In the genomic region with DNA sequence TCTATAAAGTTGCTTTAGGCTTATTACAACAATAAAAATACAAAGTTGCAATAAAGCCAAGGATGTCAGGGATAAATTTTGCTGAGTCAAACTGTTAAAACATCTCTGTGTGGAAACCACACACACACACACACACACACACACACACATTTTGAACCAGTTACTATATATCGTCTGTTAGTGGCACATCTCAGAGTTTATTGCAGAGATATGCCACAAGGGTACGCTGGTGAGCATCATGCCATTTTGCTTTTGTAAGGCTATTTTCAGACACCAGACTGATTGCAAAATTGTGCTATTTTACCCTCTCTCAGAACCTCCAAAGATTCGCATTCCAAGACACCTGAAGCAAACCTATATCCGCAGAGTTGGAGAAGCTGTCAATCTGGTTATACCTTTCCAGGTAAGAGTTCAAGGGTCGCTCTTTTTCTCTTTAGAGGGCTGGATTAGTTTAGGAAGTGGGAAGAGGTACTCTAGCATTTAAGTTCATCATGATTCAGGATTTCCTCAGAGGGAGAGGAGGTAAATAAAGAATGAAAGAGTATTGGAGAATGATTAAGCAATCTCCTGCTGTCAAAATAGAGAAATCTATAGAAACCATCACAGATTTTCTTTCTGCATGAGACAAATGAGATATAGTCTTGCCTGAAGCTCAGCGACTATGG, we compare ENCODE assay signal across 9 cellular contexts. TPM values are rescaled to one million over a fixed set of nuclear protein-coding genes. Genes with fewer than 3 reads are reported as not detected.
DNase-seq lines count a peak whose midpoint lies in the region; ATAC-seq and TF ChIP-seq lines count a peak whose summit lies in the region.
"Had no signal": no experiment of that assay in that cellular context is flagged by ENCODE, and none has a peak within 500 bp of the region (broad histone marks: within the 10 kb centered on the region; RNA-seq: fewer than 3 reads in every experiment).

No MANE protein-coding gene starts in this region.

- peak; percentile 76 for ATAC-seq in CD4-positive, alpha-beta T cell (ENCODE audit: poor library complexity)
- peak; percentile 84 for ATAC-seq in mucosa of descending colon
- ATAC-seq in HG03045 (IDR thresholded peaks at IDR 0.05; ENCODE audit: unreplicated experiment), result no peak
- ATAC-seq in HG03025 (IDR thresholded peaks at IDR 0.05; ENCODE audit: low FRiP score, unreplicated experiment), result no peak

- H3K4me3 Mint-ChIP-seq in CD4-positive, alpha-beta T cell, result peak overlapping the region; percentile 49

- H4K20me1 ChIP-seq in SU-DHL-6 (ENCODE audit: low read depth, low read length), result no peaks in the 10 kb centered on the region

- no peak overlapping the region for H3K27ac ChIP-seq in CD4-positive, alpha-beta T cell (ENCODE audit: low read depth, low read length)
- H3K27ac ChIP-seq in HEK293 (ENCODE audit: extremely low read depth, low read depth, low read length) (no peak overlapping the region), SU-DHL-6 (ENCODE audit: low read depth, low read length) (no peak overlapping the region)
- H3K27ac ChIP-seq: skin epidermis had no signal

- H3K4me1 ChIP-seq in HEK293 (ENCODE audit: control insufficient read depth, insufficient read depth, low read length) (no peaks in the 10 kb centered on the region), mucosa of descending colon (ENCODE audit: low read depth) (peaks cover 6% of the 10 kb centered on the region)

- peak in 5 of 10 experiments; percentile 3 to 41 (median 15) for DNase-seq in CD4-positive, alpha-beta T cell
- peak; percentile 26 to 52 for DNase-seq in dermis microvascular lymphatic vessel endothelial cell (ENCODE audit: low read depth in 2 of 2)
- peak in 1 of 3 donors; percentile 67 for DNase-seq in mucosa of descending colon
- no peak for DNase-seq in NCI-H2029 treated with DMSO at 0.1 percent for 48 hours (lab: John Stamatoyannopoulos, UW)

- CTCF ChIA-PET in CD4-positive, alpha-beta T cell (lab: Charles Lee), result no interaction called here
- CTCF ChIA-PET in HEK293 (lab: Yijun Ruan, JAX), result interaction anchor here (0.6 to 1.3 kb wide), 6 partner anchors 10 to 170 kb away, joined by 3 to 4 read pairs (median 3); no protein-coding TSS in a partner anchor

- H3K27ac Mint-ChIP-seq in CD4-positive, alpha-beta T cell, result peak overlapping the region; percentile 52

- H3K9me3 Mint-ChIP-seq in CD4-positive, alpha-beta T cell, result no peaks in the 10 kb centered on the region

- no peaks in the 10 kb centered on the region for H3K27me3 ChIP-seq in CD4-positive, alpha-beta T cell (ENCODE audit: control insufficient read depth, insufficient read depth, low read length)
- H3K27me3 ChIP-seq in SU-DHL-6 (ENCODE audit: low read length), result no peaks in the 10 kb centered on the region

- no peaks in the 10 kb centered on the region for H3K36me3 Mint-ChIP-seq in CD4-positive, alpha-beta T cell (ENCODE audit: low read depth)

- H3K79me2 ChIP-seq in SU-DHL-6 (ENCODE audit: insufficient read depth, low read length), result no peaks in the 10 kb centered on the region

- no peaks in the 10 kb centered on the region for H3K9me3 ChIP-seq in CD4-positive, alpha-beta T cell (ENCODE audit: control insufficient read depth, low read length)
- H3K9me3 ChIP-seq in HEK293 (ENCODE audit: control insufficient read depth, insufficient read depth, low read depth, low read length), result no peaks in the 10 kb centered on the region
- no peaks in the 10 kb centered on the region for H3K9me3 ChIP-seq in SU-DHL-6 (ENCODE audit: insufficient read depth, low read length)
- H3K9me3 ChIP-seq in mucosa of descending colon, result no peaks in the 10 kb centered on the region

- H3F3A ChIP-seq in SU-DHL-6 (ENCODE audit: insufficient read depth), result no peaks in the 10 kb centered on the region

- H3K9me2 ChIP-seq in SU-DHL-6 (replicated peaks; ENCODE audit: insufficient read depth, low read length), result no peaks in the 10 kb centered on the region

- H3K9ac ChIP-seq in SU-DHL-6 (ENCODE audit: low read length), result no peak overlapping the region

- peaks cover 26% of the 10 kb centered on the region for H3K4me1 Mint-ChIP-seq in CD4-positive, alpha-beta T cell (ENCODE audit: low read depth)

- no peak overlapping the region for H2AFZ ChIP-seq in SU-DHL-6 (ENCODE audit: low read depth, low read length, severe bottlenecking)

- POLR2A ChIA-PET in CD4-positive, alpha-beta T cell (lab: Charles Lee), result no interaction called here
- POLR2A ChIA-PET in HEK293 (lab: Yijun Ruan, JAX), result no interaction called here

- H3K4me2 ChIP-seq in SU-DHL-6 (ENCODE audit: low read depth, low read length, poor library complexity, severe bottlenecking), result no peak overlapping the region

- H3K4me3 ChIP-seq in HEK293 (ENCODE audit: low read depth, low read length), result no peak overlapping the region
- H3K4me3 ChIP-seq in SU-DHL-6 (ENCODE audit: insufficient read depth, low read length, poor library complexity, severe bottlenecking), result no peak overlapping the region
- no peak overlapping the region for H3K4me3 ChIP-seq in mucosa of descending colon
- H3K4me3 ChIP-seq: skin epidermis had no signal

- no peaks in the 10 kb centered on the region for H3K36me3 ChIP-seq in HEK293 (ENCODE audit: control insufficient read depth in 2 of 2, insufficient read depth in 1 of 2, low read length in 2 of 2)
- H3K36me3 ChIP-seq in SU-DHL-6 (ENCODE audit: low read length), result no peaks in the 10 kb centered on the region
- no peaks in the 10 kb centered on the region for H3K36me3 ChIP-seq in mucosa of descending colon (ENCODE audit: low read depth)

- intact Hi-C loops in CD4-positive, alpha-beta T cell (cut with DNase I, micrococcal nuclease), result loop anchor here (1.0 to 10.0 kb wide), 3 partner anchors 87 to 165 kb away; a partner anchor contains a TSS
- intact Hi-C loops in mucosa of descending colon (cut with DNase I, micrococcal nuclease), result no loop called here

- TF ChIP-seq CTCF in CD4-positive, alpha-beta T cell (IDR thresholded peaks at IDR 0.05), result peak; percentile 32
- TF ChIP-seq CTCF in HEK293 (tag by site-specific recombination; IDR thresholded peaks at IDR 0.05) (peak; percentile 53), SU-DHL-6 (IDR thresholded peaks at IDR 0.05; ENCODE audit: insufficient read depth, low read length, poor library complexity, severe bottlenecking) (peak; percentile 47), mucosa of descending colon (IDR thresholded peaks at IDR 0.05) (no peak)

- peaks cover 4% of the 10 kb centered on the region for H3K27me3 Mint-ChIP-seq in CD4-positive, alpha-beta T cell

TF ChIP-seq in HEK293, 187 proteins besides CTCF, POLR2A, EP300 and RAD21:
- TF ChIP-seq ZNF654 (tag by site-specific recombination; IDR thresholded peaks at IDR 0.05; ENCODE audit: low read depth) (peak; percentile 66), ZFP41 (tag by site-specific recombination; IDR thresholded peaks at IDR 0.05; ENCODE audit: borderline replicate concordance) (no peak), FEZF1 (tag by site-specific recombination; IDR thresholded peaks at IDR 0.05) (no peak)
- TF ChIP-seq, protein P1, sequence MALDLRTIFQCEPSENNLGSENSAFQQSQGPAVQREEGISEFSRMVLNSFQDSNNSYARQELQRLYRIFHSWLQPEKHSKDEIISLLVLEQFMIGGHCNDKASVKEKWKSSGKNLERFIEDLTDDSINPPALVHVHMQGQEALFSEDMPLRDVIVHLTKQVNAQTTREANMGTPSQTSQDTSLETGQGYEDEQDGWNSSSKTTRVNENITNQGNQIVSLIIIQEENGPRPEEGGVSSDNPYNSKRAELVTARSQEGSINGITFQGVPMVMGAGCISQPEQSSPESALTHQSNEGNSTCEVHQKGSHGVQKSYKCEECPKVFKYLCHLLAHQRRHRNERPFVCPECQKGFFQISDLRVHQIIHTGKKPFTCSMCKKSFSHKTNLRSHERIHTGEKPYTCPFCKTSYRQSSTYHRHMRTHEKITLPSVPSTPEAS (tag by site-specific recombination; IDR thresholded peaks at IDR 0.05), result peak; percentile 83

RNA-seq across cellular contexts. Expression of a gene that starts 27.3 kb away (rescaled TPM):
- 10 to 100 TPM; 10.8 to 11.9 TPM for total RNA-seq in CD4-positive, alpha-beta T cell
- total RNA-seq in dermis microvascular lymphatic vessel endothelial cell (18.2 and 27.4 TPM in 2 replicates), mucosa of descending colon (10 to 100 TPM; 86.7 to 98.2 (median 97.2) TPM)

Comparison
In these comparisons a context has a peak if more than half of its experiments do, and no peak if none do; other contexts are left out.
1. ATAC-seq: peak in CD4-positive, alpha-beta T cell (single experiment) and mucosa of descending colon (single experiment); none in HG03045 (single experiment) and HG03025 (single experiment).
2. intact Hi-C loops: an anchor here in CD4-positive, alpha-beta T cell (1.0 to 10.0 kb wide); none called in mucosa of descending colon.